1 cellular context compared by ENCODE assay signal in genomic region chr1:38452246-38452645, GRCh38.
TF ChIP-seq lines count a peak whose summit lies in the region.

No MANE protein-coding gene starts in this region.

TF ChIP-seq in SK-N-SH, 30 proteins besides CTCF, POLR2A, EP300 and RAD21 (continued from another document):
- TF ChIP-seq IRF3 (IDR thresholded peaks at IDR 0.05; ENCODE audit: low read depth, low read length) (no peak), NRF1 (IDR thresholded peaks at IDR 0.05; ENCODE audit: low read depth, low read length) (no peak), TCF12 (IDR thresholded peaks at IDR 0.05) (no peak), ZBTB33 (IDR thresholded peaks at IDR 0.05; ENCODE audit: borderline replicate concordance, low read depth) (no peak), RCOR1 (IDR thresholded peaks at IDR 0.05; ENCODE audit: low read length) (no peak), REST (IDR thresholded peaks at IDR 0.05; ENCODE audit: low read depth, low read length) (no peak), TEAD4 (IDR thresholded peaks at IDR 0.05; ENCODE audit: borderline replicate concordance, insufficient read depth) (no peak), FOSL2 (IDR thresholded peaks at IDR 0.05; ENCODE audit: borderline replicate concordance, low read depth) (no peak), RFX5 (IDR thresholded peaks at IDR 0.05; ENCODE audit: low read length) (no peak), RXRA (IDR thresholded peaks at IDR 0.05; ENCODE audit: borderline replicate concordance, low read depth) (no peak), SIN3A (IDR thresholded peaks at IDR 0.05; ENCODE audit: borderline replicate concordance, low read depth, low read length) (no peak), FOXM1 (IDR thresholded peaks at IDR 0.05; ENCODE audit: low read depth) (no peak), ELF1 (IDR thresholded peaks at IDR 0.05) (no peak)
